Comparison of ENCODE assay signal across 7 cellular contexts in genomic region chr17:76121932-76122383, GRCh38. TPM values are rescaled to one million over a fixed set of nuclear protein-coding genes. Genes with fewer than 3 reads are reported as not detected.
DNase-seq lines count a peak whose midpoint lies in the region; ATAC-seq and TF ChIP-seq lines count a peak whose summit lies in the region.
"Had no signal": no experiment of that assay in that cellular context is flagged by ENCODE, and none has a peak within 500 bp of the region (broad histone marks: within the 10 kb centered on the region; RNA-seq: fewer than 3 reads in every experiment).

No MANE protein-coding gene starts in this region.

- no peak for DNase-seq in CD4-positive, alpha-beta T cell
- DNase-seq in activated B cell treated with CpG ODN at 0.5 μM for 24 hours = no peak
- no peak for DNase-seq in left lobe of liver (ENCODE audit: low spot score)
- DNase-seq in NCI-H226 = no peak
- DNase-seq in NCI-H510A treated with DMSO at 0.1 percent for 48 hours (lab: John Stamatoyannopoulos, UW) = no peak

- no peaks in the 10 kb centered on the region for H3K27me3 ChIP-seq in CD4-positive, alpha-beta T cell (ENCODE audit: control insufficient read depth, insufficient read depth, low read length)

- TF ChIP-seq CTCF in CD4-positive, alpha-beta T cell (IDR thresholded peaks at IDR 0.05) = no peak
- no peak for TF ChIP-seq CTCF in activated B cell treated with CpG ODN at 0.5 μM for 24 hours (IDR thresholded peaks at IDR 0.05)

- no peaks in the 10 kb centered on the region for H3K9me3 Mint-ChIP-seq in CD4-positive, alpha-beta T cell
- H3K9me3 Mint-ChIP-seq in activated B cell treated with CpG ODN at 0.5 μM for 24 hours = no peaks in the 10 kb centered on the region

- no peak overlapping the region for H3K4me3 Mint-ChIP-seq in CD4-positive, alpha-beta T cell
- H3K4me3 Mint-ChIP-seq in activated B cell treated with CpG ODN at 0.5 μM for 24 hours = peak overlapping the region; percentile 62

- no peak overlapping the region for H3K27ac ChIP-seq in CD4-positive, alpha-beta T cell (ENCODE audit: low read depth, low read length)

- no peaks in the 10 kb centered on the region for H3K27me3 Mint-ChIP-seq in CD4-positive, alpha-beta T cell
- peaks cover 3% of the 10 kb centered on the region for H3K27me3 Mint-ChIP-seq in activated B cell treated with CpG ODN at 0.5 μM for 24 hours

- CTCF ChIA-PET in CD4-positive, alpha-beta T cell (lab: Charles Lee) = interaction anchor here (0.6 to 9.6 kb wide), 50 partner anchors 13 to 232 kb away, joined by 3 to 130 read pairs (median 4); partner anchors contain the start of genes CDK3, FOXJ1, PRPSAP1 and SRP68
- CTCF ChIA-PET in activated B cell treated with CpG ODN at 0.5 μM for 24 hours (lab: Charles Lee) = interaction anchor here (1.0 to 11.2 kb wide), 22 partner anchors 9 to 177 kb away, joined by 3 to 228 read pairs (median 5); partner anchors contain the start of gene FOXJ1

- H3K27ac Mint-ChIP-seq in CD4-positive, alpha-beta T cell = peak overlapping the region; percentile 42
- H3K27ac Mint-ChIP-seq in activated B cell treated with CpG ODN at 0.5 μM for 24 hours = peak overlapping the region; percentile 50

- H3K9me3 ChIP-seq in CD4-positive, alpha-beta T cell (ENCODE audit: control insufficient read depth, low read length) = no peaks in the 10 kb centered on the region

- intact Hi-C loops in CD4-positive, alpha-beta T cell (cut with DNase I, micrococcal nuclease) = loop anchor here (1.0 to 5.0 kb wide), 5 partner anchors 60 to 275 kb away; no protein-coding TSS in a partner anchor
- intact Hi-C loops in activated B cell treated with CpG ODN at 0.5 μM for 24 hours (cut with micrococcal nuclease) = loop anchor here (1.0 to 5.0 kb wide), 6 partner anchors 19 to 285 kb away; partner anchors contain the start of gene FOXJ1

- POLR2A ChIA-PET in CD4-positive, alpha-beta T cell (lab: Charles Lee) = interaction anchor here (0.9 to 4.5 kb wide), 6 partner anchors 30 to 158 kb away, joined by 3 to 43 read pairs (median 5); partner anchors contain the start of gene UBALD2
- POLR2A ChIA-PET in activated B cell treated with CpG ODN at 0.5 μM for 24 hours (lab: Charles Lee) = interaction anchor here (1.0 to 13.5 kb wide), 4 partner anchors 58 to 157 kb away, joined by 7 to 257 read pairs (median 37); partner anchors contain the start of gene UBALD2

- no peaks in the 10 kb centered on the region for H3K36me3 Mint-ChIP-seq in CD4-positive, alpha-beta T cell (ENCODE audit: low read depth)
- H3K36me3 Mint-ChIP-seq in activated B cell treated with CpG ODN at 0.5 μM for 24 hours (ENCODE audit: low read depth) = no peaks in the 10 kb centered on the region

- H3K4me1 Mint-ChIP-seq in CD4-positive, alpha-beta T cell (ENCODE audit: low read depth) = peaks cover 17% of the 10 kb centered on the region
- peaks cover 17% of the 10 kb centered on the region for H3K4me1 Mint-ChIP-seq in activated B cell treated with CpG ODN at 0.5 μM for 24 hours

- peak; percentile 12 for ATAC-seq in CD4-positive, alpha-beta T cell (ENCODE audit: poor library complexity)
- peak; percentile 29 for ATAC-seq in activated B cell treated with CpG ODN at 0.5 μM for 24 hours (ENCODE audit: low read depth)
- peak; percentile 32 for ATAC-seq in left lobe of liver
- no peak for ATAC-seq in GM19455 (IDR thresholded peaks at IDR 0.05; ENCODE audit: unreplicated experiment)

RNA-seq across cellular contexts. Expression of gene EXOC7, which starts 18.4 kb away (rescaled TPM):
- total RNA-seq in CD4-positive, alpha-beta T cell = 10 to 100 TPM; 88.1 to 90.6 TPM
- total RNA-seq in activated B cell treated with CpG ODN at 0.5 μM for 24 hours (133 and 146 TPM in 2 replicates), left lobe of liver (51.3 TPM)

RNA-seq across cellular contexts. Expression of gene FOXJ1, which starts 19.1 kb away (rescaled TPM):
- under 1 TPM; 0.63 to 0.89 TPM for total RNA-seq in CD4-positive, alpha-beta T cell
- 0.39 and 0.44 TPM in 2 replicates for total RNA-seq in activated B cell treated with CpG ODN at 0.5 μM for 24 hours
- 0.08 TPM for total RNA-seq in left lobe of liver
- total RNA-seq: subcutaneous adipose tissue had no signal

RNA-seq across cellular contexts. Expression of gene ZACN, which starts 43.0 kb away (rescaled TPM):
- under 1 TPM; 0.69 to 0.98 TPM for total RNA-seq in CD4-positive, alpha-beta T cell
- total RNA-seq in activated B cell treated with CpG ODN at 0.5 μM for 24 hours (0.34 and 0.67 TPM in 2 replicates), left lobe of liver (not detected)
- total RNA-seq: subcutaneous adipose tissue had no signal

RNA-seq across cellular contexts. Expression of gene GALR2, which starts 47.4 kb away (rescaled TPM):
- total RNA-seq in CD4-positive, alpha-beta T cell = 1 to 10 TPM in 1 of 2 experiments, under 1 TPM in 1; 0.59 to 1.0 TPM
- total RNA-seq in activated B cell treated with CpG ODN at 0.5 μM for 24 hours (0.18 and 0.32 TPM in 2 replicates), left lobe of liver (not detected)
- total RNA-seq: subcutaneous adipose tissue had no signal

RNA-seq across cellular contexts. Expression of gene SRP68, which starts 49.6 kb away (rescaled TPM):
- total RNA-seq in CD4-positive, alpha-beta T cell = 100 to 1,000 TPM; 106 to 108 TPM
- 73.7 and 76.1 TPM in 2 replicates for total RNA-seq in activated B cell treated with CpG ODN at 0.5 μM for 24 hours
- 30.8 TPM for total RNA-seq in left lobe of liver
